9 cellular contexts compared by ENCODE assay signal in genomic region chr9:122122903-122123632, GRCh38. TPM values are rescaled to one million over a fixed set of nuclear protein-coding genes. Genes with fewer than 3 reads are reported as not detected.
DNase-seq lines count a peak whose midpoint lies in the region; ATAC-seq and TF ChIP-seq lines count a peak whose summit lies in the region.
"Had no signal": no experiment of that assay in that cellular context is flagged by ENCODE, and none has a peak within 500 bp of the region (broad histone marks: within the 10 kb centered on the region; RNA-seq: fewer than 3 reads in every experiment).

No MANE protein-coding gene starts in this region.

- intact Hi-C loops in posterior cingulate gyrus (cut with DNase I): loop anchor here (1.0 to 10.0 kb wide), 4 partner anchors 24 to 692 kb away; partner anchors contain the start of genes MRRF and RBM18
- intact Hi-C loops in upper lobe of right lung (cut with DNase I): no loop called here

- peak; percentile 76 for ATAC-seq in upper lobe of right lung
- no peak for ATAC-seq in GM18517 (IDR thresholded peaks at IDR 0.05; ENCODE audit: unreplicated experiment)

- no peak overlapping the region for H3K27ac ChIP-seq in SJCRH30
- no peak overlapping the region for H3K27ac ChIP-seq in upper lobe of right lung
- H3K27ac ChIP-seq: epithelial cell of prostate had no signal

- H3K27me3 ChIP-seq in SJCRH30 (no peaks in the 10 kb centered on the region), upper lobe of right lung (peaks cover 22% of the 10 kb centered on the region)

- H3K4me3 ChIP-seq in SJCRH30 (no peak overlapping the region), upper lobe of right lung (no peak overlapping the region)

- H3K36me3 ChIP-seq in SJCRH30 (no peaks in the 10 kb centered on the region), upper lobe of right lung (no peaks in the 10 kb centered on the region)

- H3K9me3 ChIP-seq in SJCRH30 (replicated peaks) (no peaks in the 10 kb centered on the region), upper lobe of right lung (no peaks in the 10 kb centered on the region)

- DNase-seq in GDM1 (lab: John Stamatoyannopoulos, UW): peak; percentile 50
- peak; percentile 85 for DNase-seq in HuH-7 (ENCODE audit: low spot score)
- DNase-seq in SJCRH30: peak; percentile 71 to 91
- peak; percentile 91 for DNase-seq in activated effector memory CD4-positive, alpha-beta T cell treated with anti-CD3 and anti-CD28 coated beads, Interleukin-2, amount 50 U/mL, for 16 hours
- peak; percentile 76 for DNase-seq in globus pallidus (ENCODE audit: low spot score)
- DNase-seq in posterior cingulate gyrus: peak; percentile 54 to 97 (median 80)
- peak; percentile 78 for DNase-seq in upper lobe of right lung

- peak; percentile 96 for TF ChIP-seq CTCF in upper lobe of right lung (IDR thresholded peaks at IDR 0.05)

- H3K4me1 ChIP-seq in SJCRH30 (peaks cover 9% of the 10 kb centered on the region; the same call in 1 of the 2 replicates), upper lobe of right lung (peaks cover 19% of the 10 kb centered on the region)

RNA-seq across cellular contexts. Expression of gene TTLL11, which starts 30.0 kb away (rescaled TPM):
- total RNA-seq in SJCRH30 (2014; rRNA removed; shearing (Covaris generic)): 4.8 and 8.8 TPM in 2 replicates
- total RNA-seq in upper lobe of right lung: 10.7 TPM

RNA-seq across cellular contexts. Expression of gene NDUFA8, which starts 36.5 kb away (rescaled TPM):
- 96.1 and 98.8 TPM in 2 replicates for total RNA-seq in SJCRH30 (2014; rRNA removed; shearing (Covaris generic))
- total RNA-seq in upper lobe of right lung: 41.5 TPM

RNA-seq across cellular contexts. Expression of gene MORN5, which starts 36.6 kb away (rescaled TPM):
- total RNA-seq in SJCRH30 (2014; rRNA removed; shearing (Covaris generic)): not detected in 2 replicates
- not detected for total RNA-seq in upper lobe of right lung
